In genomic region chr22:23424031-23424430, GRCh38 we compare ENCODE assay signal across 21 cellular contexts.
"Had no signal": no experiment of that assay in that cellular context is flagged by ENCODE, and none has a peak within 500 bp of the region (broad histone marks: within the 10 kb centered on the region; RNA-seq: fewer than 3 reads in every experiment).

No MANE protein-coding gene starts in this region.

- H3K4me1 ChIP-seq: ascending aorta, testis, vagina had no signal

- H3K36me3 Mint-ChIP-seq: stimulated activated effector memory CD8-positive, alpha-beta T cell treated with anti-CD3 and anti-CD28 coated beads, Interleukin-12 subunit alpha, Interleukin-12 subunit beta, amount 100 ng/mL, for 72 hours had no signal

- H3K27me3 ChIP-seq: ascending aorta, brain microvascular endothelial cell, testis, vagina had no signal

- ATAC-seq: activated CD8-positive, alpha-beta T cell treated with anti-CD3 and anti-CD28 coated beads, Interleukin-2, amount 10 ng/mL, durations not matched to agents 7 days and 5 days; left ventricle myocardium superior; sciatic nerve; stimulated activated effector memory CD8-positive, alpha-beta T cell treated with anti-CD3 and anti-CD28 coated beads, Interleukin-12 subunit alpha, Interleukin-12 subunit beta, amount 100 ng/mL, for 72 hours had no signal

- H3K4me1 Mint-ChIP-seq: activated naive CD4-positive, alpha-beta T cell treated with anti-CD3 and anti-CD28 coated beads, Interleukin-2, amount 50 U/mL, for 24 hours; stimulated activated effector memory CD8-positive, alpha-beta T cell treated with anti-CD3 and anti-CD28 coated beads, Interleukin-12 subunit alpha, Interleukin-12 subunit beta, amount 100 ng/mL, for 72 hours had no signal

- H3K27me3 Mint-ChIP-seq: activated naive CD4-positive, alpha-beta T cell treated with anti-CD3 and anti-CD28 coated beads, Interleukin-2, amount 50 U/mL, for 24 hours; dendritic cell treated with granulocyte-macrophage colony-stimulating factor and Interleukin-4, amounts not matched to agents 40 ng/mL and 50 ng/mL, for 4 days had no signal

- H3K4me3 Mint-ChIP-seq: activated CD8-positive, alpha-beta T cell treated with anti-CD3 and anti-CD28 coated beads, Interleukin-2, amount 10 ng/mL, durations not matched to agents 7 days and 5 days; activated naive CD4-positive, alpha-beta T cell treated with anti-CD3 and anti-CD28 coated beads, Interleukin-2, amount 50 U/mL, for 24 hours; dendritic cell treated with granulocyte-macrophage colony-stimulating factor and Interleukin-4, amounts not matched to agents 40 ng/mL and 50 ng/mL, for 4 days; stimulated activated effector memory CD8-positive, alpha-beta T cell treated with anti-CD3 and anti-CD28 coated beads, Interleukin-12 subunit alpha, Interleukin-12 subunit beta, amount 100 ng/mL, for 72 hours had no signal

- H3K4me3 ChIP-seq: ascending aorta, testis, vagina had no signal

- H3K27ac Mint-ChIP-seq: activated CD8-positive, alpha-beta T cell treated with anti-CD3 and anti-CD28 coated beads, Interleukin-2, amount 10 ng/mL, durations not matched to agents 7 days and 5 days; activated naive CD4-positive, alpha-beta T cell treated with anti-CD3 and anti-CD28 coated beads, Interleukin-2, amount 50 U/mL, for 24 hours; dendritic cell treated with granulocyte-macrophage colony-stimulating factor and Interleukin-4, amounts not matched to agents 40 ng/mL and 50 ng/mL, for 4 days; stimulated activated effector memory CD8-positive, alpha-beta T cell treated with anti-CD3 and anti-CD28 coated beads, Interleukin-12 subunit alpha, Interleukin-12 subunit beta, amount 100 ng/mL, for 72 hours had no signal

- H3K9me3 ChIP-seq: ascending aorta, testis, vagina had no signal

- DNase-seq: activated CD4-positive, alpha-beta T cell treated with anti-CD3 and anti-CD28 coated beads for 1 hour; activated CD4-positive, alpha-beta T cell treated with anti-CD3 and anti-CD28 coated beads, Interleukin-2, amount 50 U/mL, for 1 hour; activated CD8-positive, alpha-beta T cell treated with anti-CD3 and anti-CD28 coated beads, Interleukin-2, amount 10 ng/mL, durations not matched to agents 7 days and 5 days; activated gamma-delta T cell treated with Interleukin-2 at 50 U/mL for 16 hours; brain microvascular endothelial cell; caudate nucleus; effector CD4-positive, alpha-beta T cell; kidney glomerular epithelial cell; left ventricle myocardium superior; mammary epithelial cell; occipital lobe; posterior cingulate gyrus; small intestine; stimulated activated CD4-positive, alpha-beta T cell treated with anti-CD3 and anti-CD28 coated beads, Interleukin-2, amount 100 ng/mL, for 24 hours; testis had no signal

- H3K36me3 ChIP-seq: ascending aorta, brain microvascular endothelial cell, vagina had no signal

- H3K27ac ChIP-seq: ascending aorta, brain microvascular endothelial cell, testis, vagina had no signal
